Comparison of ENCODE assay signal across 24 cellular contexts in the genomic region with DNA sequence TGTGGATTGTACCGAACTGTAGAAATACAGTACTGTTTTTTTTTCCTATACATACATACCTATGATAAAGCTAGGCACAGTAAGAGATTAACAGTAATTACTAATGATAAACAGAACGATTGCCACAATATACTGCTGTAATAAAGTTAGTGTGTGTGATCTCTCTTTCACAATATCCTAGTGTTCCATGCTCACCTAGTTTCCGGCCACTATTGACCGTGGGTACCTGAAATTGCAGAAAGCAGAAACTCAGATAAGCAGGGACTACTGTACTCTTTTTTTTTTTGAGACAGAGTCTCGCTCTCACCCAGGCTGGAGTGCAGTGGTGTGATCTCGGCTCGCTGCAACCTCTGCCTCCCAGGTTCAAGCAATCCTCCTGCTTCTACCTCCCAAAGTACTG. TPM values are rescaled to one million over a fixed set of nuclear protein-coding genes. Genes with fewer than 3 reads are reported as not detected.
A peak's percentile ranks its signal among the peaks of the same experiment; 100 is the strongest.
DNase-seq lines count a peak whose midpoint lies in the region; ATAC-seq, FAIRE-seq and TF ChIP-seq lines count a peak whose summit lies in the region.
"Had no signal": no experiment of that assay in that cellular context is flagged by ENCODE, and none has a peak within 500 bp of the region (broad histone marks: within the 10 kb centered on the region; RNA-seq: fewer than 3 reads in every experiment).

No MANE protein-coding gene starts in this region.

- intact Hi-C loops in HepG2 (cut with micrococcal nuclease; ENCODE audit: unreplicated experiment) (loop anchor here (5.0 kb wide), 1 partner anchor 1077 kb away; no protein-coding TSS in a partner anchor), psoas muscle (cut with DNase I) (no loop called here)

- DNase-seq in SK-N-MC (ENCODE audit: low read depth, low spot score), result no peak
- no peak for DNase-seq in HepG2 (ENCODE audit: low spot score)
- no peak for DNase-seq in psoas muscle
- no peak for DNase-seq in AG08396 (ENCODE audit: low spot score)
- no peak for DNase-seq in mesendoderm
- DNase-seq: 8988T; ACHN; C1 segment of cervical spinal cord; Caco-2; CD4-positive, CD25-positive, alpha-beta regulatory T cell; CD8-positive, alpha-beta T cell; DMS153; DND-41; GM23248; H7; HCEC 1CT had no signal

- H3K36me3 ChIP-seq in SK-N-MC (ENCODE audit: insufficient read depth, low read length) (no peaks in the 10 kb centered on the region), duodenal mucosa (ENCODE audit: control insufficient read depth in 1 of 2, insufficient read depth in 2 of 2, low read length in 2 of 2) (no peaks in the 10 kb centered on the region), HepG2 (replicated peaks in 1 of 2; ENCODE audit: control insufficient read depth in 1 of 2, insufficient read depth in 2 of 2, low read length in 2 of 2) (no peaks in the 10 kb centered on the region), psoas muscle (ENCODE audit: insufficient read depth in 1 of 2, low read depth in 1 of 2) (no peaks in the 10 kb centered on the region), mesendoderm (ENCODE audit: control insufficient read depth, insufficient read depth, low read length) (no peaks in the 10 kb centered on the region)

- no peaks in the 10 kb centered on the region for H3K79me1 ChIP-seq in mesendoderm (ENCODE audit: low read length)

- no peak for ATAC-seq in HepG2
- no peak for ATAC-seq in psoas muscle
- ATAC-seq in HG02571 (IDR thresholded peaks at IDR 0.05; ENCODE audit: unreplicated experiment), result no peak
- no peak for ATAC-seq in HG02870 (IDR thresholded peaks at IDR 0.05; ENCODE audit: unreplicated experiment)
- ATAC-seq: A549; CD8-positive, alpha-beta T cell had no signal

- TF ChIP-seq CTCF in HepG2 (CRISPR knock-in tag; IDR thresholded peaks at IDR 0.05) (no peak), psoas muscle (IDR thresholded peaks at IDR 0.05) (no peak)

- CTCF ChIA-PET in HepG2 (lab: Yijun Ruan, JAX; ENCODE audit: low intra/inter-chr PET ratio, low total read pairs), result interaction anchor here (2.5 kb wide), 1 partner anchor 274 kb away, joined by 26 read pairs; no protein-coding TSS in a partner anchor

- H3K27me3 ChIP-seq in duodenal mucosa (ENCODE audit: control insufficient read depth in 1 of 2, insufficient read depth in 2 of 2, low read length in 2 of 2) (no peaks in the 10 kb centered on the region), HepG2 (ENCODE audit: control insufficient read depth in 1 of 2, insufficient read depth in 2 of 2, low read length in 2 of 2) (peaks cover 0 to 24% of the 10 kb centered on the region in 2 experiments; a peak in 4 of 5 replicates), psoas muscle (ENCODE audit: insufficient read depth in 3 of 3, low read length in 2 of 3) (no peaks in the 10 kb centered on the region), mesendoderm (ENCODE audit: insufficient read depth, low read length, poor library complexity) (no peaks in the 10 kb centered on the region)

- H2BK5ac ChIP-seq in mesendoderm (ENCODE audit: low read length), result no peak overlapping the region

- H3K56ac ChIP-seq in mesendoderm (ENCODE audit: low read length), result no peak overlapping the region

- in situ Hi-C loops in HepG2 (cut with HindIII; ENCODE audit: extremely low pct_ligation_motif_present, low pct_unique_long_range_greater_than_20kb), result loop anchor here (5.0 to 10.0 kb wide), 2 partner anchors 156 to 273 kb away; a partner anchor contains a TSS

- H3K9ac ChIP-seq in SK-N-MC (ENCODE audit: insufficient read length) (no peak overlapping the region), duodenal mucosa (ENCODE audit: low read depth in 1 of 2, low read length in 2 of 2) (peak overlapping the region in 1 of 2 donors; percentile 38), HepG2 (ENCODE audit: insufficient read depth, low read depth, low read length) (peak overlapping the region; percentile 34; the same call in 1 of the 2 replicates), mesendoderm (ENCODE audit: low read length) (no peak overlapping the region)
- H3K9ac ChIP-seq: GM23248 had no signal

- H2AFZ ChIP-seq in HepG2 (ENCODE audit: low read length), result no peak overlapping the region
- H2AFZ ChIP-seq: GM23248 had no signal

- no peak overlapping the region for H3K4ac ChIP-seq in mesendoderm (ENCODE audit: low read depth, low read length)

- no peak overlapping the region for H3K4me3 ChIP-seq in SK-N-MC
- H3K4me3 ChIP-seq in duodenal mucosa (ENCODE audit: low read depth in 1 of 2, low read length in 2 of 2), result no peak overlapping the region
- H3K4me3 ChIP-seq in HepG2 (replicated peaks in 1 of 3; ENCODE audit: insufficient read depth in 1 of 3, low read depth in 2 of 3, low read length in 3 of 3), result peak overlapping the region in 2 of 3 experiments; percentile 40 to 47; a peak in 3 of 6 replicates
- no peak overlapping the region for H3K4me3 ChIP-seq in psoas muscle
- no peak overlapping the region for H3K4me3 ChIP-seq in mesendoderm (ENCODE audit: low read length)
- H3K4me3 ChIP-seq: A549, GM23248 had no signal

- H3K4me2 ChIP-seq in HepG2 (ENCODE audit: low read depth, low read length) (no peak overlapping the region), mesendoderm (ENCODE audit: low read length) (no peak overlapping the region)
- H3K4me2 ChIP-seq: A549 had no signal

- no peak for TF ChIP-seq RAD21 in HepG2 (CRISPR knock-in tag; IDR thresholded peaks at IDR 0.05)

- H3K18ac ChIP-seq in mesendoderm (ENCODE audit: low read length), result no peak overlapping the region

- no peak for TF ChIP-seq POLR2A in HepG2 (IDR thresholded peaks at IDR 0.05; ENCODE audit: insufficient read depth in 1 of 2, low read depth in 2 of 2, low read length in 2 of 2)

- H4K8ac ChIP-seq in mesendoderm (ENCODE audit: low read depth, low read length), result no peak overlapping the region

- FAIRE-seq in HepG2 (lab: Jason Lieb, UNC), result no peak
- FAIRE-seq: A549, G401.6, GM12892, H1 had no signal

- H3K23ac ChIP-seq in mesendoderm (ENCODE audit: low read length), result no peak overlapping the region

- H3K27ac ChIP-seq in SK-N-MC, result peak overlapping the region; percentile 60
- H3K27ac ChIP-seq in duodenal mucosa (ENCODE audit: low read depth, low read length), result peak overlapping the region; percentile 35
- peak overlapping the region; percentile 31 for H3K27ac ChIP-seq in HepG2 (ENCODE audit: extremely low read length, insufficient read depth, low read length)
- peak overlapping the region; percentile 23 for H3K27ac ChIP-seq in psoas muscle
- no peak overlapping the region for H3K27ac ChIP-seq in mesendoderm (ENCODE audit: low read depth, low read length)
- H3K27ac ChIP-seq: A549, GM23248 had no signal

- 36% methylated on average over 7 of the region's 7 CpGs for WGBS in HepG2 (ENCODE audit: low lambda C conversion rate)
- 91 to 95% (median 93%) methylated on average over 7 of the region's 7 CpGs for WGBS in psoas muscle, 3 donors
- no CpG with 5 or more reads among the region's 7 CpGs for WGBS in mesendoderm (ENCODE audit: extremely low coverage, insufficient coverage, low lambda C conversion rate)

- no peak overlapping the region for H2AK5ac ChIP-seq in mesendoderm (ENCODE audit: low read length)

- H2BK120ac ChIP-seq in mesendoderm (ENCODE audit: low read depth, low read length), result no peak overlapping the region

- TF ChIP-seq EP300 in HepG2 (IDR thresholded peaks at IDR 0.05; ENCODE audit: low read depth in 2 of 2, low read length in 2 of 2) (no peak), HepG2 (CRISPR knock-in tag; IDR thresholded peaks at IDR 0.05; ENCODE audit: borderline replicate concordance) (no peak)

- POLR2A ChIA-PET in HepG2 (lab: Yijun Ruan, JAX), result interaction anchor here (1.5 to 3.6 kb wide), 4 partner anchors 159 to 273 kb away, joined by 3 to 13 read pairs (median 4); no protein-coding TSS in a partner anchor

- no peak overlapping the region for H2BK15ac ChIP-seq in mesendoderm (replicated peaks; ENCODE audit: low read depth)

- no peak overlapping the region for H4K5ac ChIP-seq in mesendoderm (ENCODE audit: low read length)

- H3K4me1 ChIP-seq in duodenal mucosa (ENCODE audit: control insufficient read depth in 1 of 2, insufficient read depth in 2 of 2, low read length in 2 of 2) (peaks cover 11 to 13% of the 10 kb centered on the region in 2 donors), HepG2 (ENCODE audit: insufficient read depth, low read length) (peaks cover 4% of the 10 kb centered on the region; the same call in 1 of the 2 replicates), psoas muscle (no peaks in the 10 kb centered on the region), mesendoderm (ENCODE audit: control insufficient read depth, low read depth, low read length) (peaks cover 3% of the 10 kb centered on the region)
- H3K4me1 ChIP-seq: Caco-2 had no signal

- no peaks in the 10 kb centered on the region for H3K79me2 ChIP-seq in HepG2 (ENCODE audit: insufficient read depth, low read length)
- H3K79me2 ChIP-seq in mesendoderm (ENCODE audit: control insufficient read depth, insufficient read depth, low read length), result no peaks in the 10 kb centered on the region

- no TSS peak for BruUV-seq in HepG2 (replicated peaks; lab: Mats Ljungman, UMichigan)

- no peaks in the 10 kb centered on the region for H3K9me3 ChIP-seq in SK-N-MC (ENCODE audit: low read depth, low read length)
- no peaks in the 10 kb centered on the region for H3K9me3 ChIP-seq in duodenal mucosa (ENCODE audit: control insufficient read depth in 1 of 2, low read length in 2 of 2)
- no peaks in the 10 kb centered on the region for H3K9me3 ChIP-seq in HepG2 (ENCODE audit: low read length)
- no peaks in the 10 kb centered on the region for H3K9me3 ChIP-seq in psoas muscle
- H3K9me3 ChIP-seq: Caco-2 had no signal

- H4K20me1 ChIP-seq in HepG2 (ENCODE audit: insufficient read depth, low read length), result no peaks in the 10 kb centered on the region

RNA-seq across cellular contexts. Expression of a gene that starts 4.8 kb away (rescaled TPM):
- total RNA-seq in HepG2 (2016; rRNA removed; fragmentation: Illumina TruSeq; extraction: Trizol) (894 TPM in 1 of 2 replicates, not detected in the other), psoas muscle (100 to 1,000 TPM in 2 of 4 donors, 10 to 100 TPM in 2; 13.1 to 120 (median 74.0) TPM)
- 12,614 and 12,724 TPM in 2 replicates for total RNA-seq in HepG2 (2016; cell fraction: cytosol; rRNA removed; fragmentation: Illumina TruSeq; extraction: Trizol; ENCODE audit: low read depth)
- 82.4 and 810 TPM in 2 replicates for total RNA-seq in HepG2 (2016; cell fraction: insoluble cytoplasmic fraction; rRNA removed; fragmentation: Illumina TruSeq; extraction: Trizol)
- total RNA-seq in HepG2 (2016; cell fraction: membrane; rRNA removed; fragmentation: Illumina TruSeq; extraction: Trizol), result 600 and 628 TPM in 2 replicates
- 1,443 and 1,712 TPM in 2 replicates for total RNA-seq in HepG2 (2016; cell fraction: nucleus; rRNA removed; fragmentation: Illumina TruSeq; extraction: Trizol)
- polyA plus RNA-seq in HepG2 (2011; rRNA removed) (not detected in 2 replicates), psoas muscle (not detected)
- not detected in 2 replicates for polyA plus RNA-seq in HepG2 (2011; cell fraction: cytosol; rRNA removed)
- not detected in 2 replicates for polyA plus RNA-seq in HepG2 (2011; cell fraction: nucleus; rRNA removed)
- not detected in 2 replicates for polyA plus RNA-seq in HepG2 (2012)
- 76.0 TPM in 1 of 2 replicates, not detected in the other for polyA plus RNA-seq in HepG2 (2016; cell fraction: cytosol; fragmentation: Illumina TruSeq; extraction: Trizol; ENCODE audit: low read depth)
- polyA plus RNA-seq in HepG2 (2016; cell fraction: insoluble cytoplasmic fraction; fragmentation: Illumina TruSeq; extraction: Trizol; ENCODE audit: low read depth), result not detected in 2 replicates
- not detected in 2 replicates for polyA plus RNA-seq in HepG2 (2016; cell fraction: membrane; fragmentation: Illumina TruSeq; extraction: Trizol; ENCODE audit: low read depth)
- polyA plus RNA-seq in HepG2 (2016; cell fraction: nucleus; fragmentation: Illumina TruSeq; extraction: Trizol; ENCODE audit: insufficient read depth, low read depth), result not detected in 2 replicates
- polyA minus RNA-seq in HepG2 (2011; rRNA and poly(A)+ RNA removed; ENCODE audit: low replicate concordance), result under 0.01 TPM in 2 replicates
- 1,413 and 1,463 TPM in 2 replicates for polyA minus RNA-seq in HepG2 (2011; cell fraction: cytosol; rRNA and poly(A)+ RNA removed)
- under 0.01 TPM in 1 of 2 replicates, not detected in the other for polyA minus RNA-seq in HepG2 (2011; cell fraction: nucleus; rRNA and poly(A)+ RNA removed)
- polyA plus RNA-seq in mesendoderm (2013, experiment 1 of 2), result not detected
- polyA plus RNA-seq in mesendoderm (2013, experiment 2 of 2), result not detected
- total RNA-seq: GM23248, H7 had no signal
- polyA plus RNA-seq: A549; BJ; CD4-positive, CD25-positive, alpha-beta regulatory T cell; GM23248; H1 had no signal

RNA-seq across cellular contexts. Expression of a gene that starts 33.3 kb away (rescaled TPM):
- total RNA-seq in HepG2 (2016; rRNA removed; fragmentation: Illumina TruSeq; extraction: Trizol), result 31.6 and 34.3 TPM in 2 replicates
- total RNA-seq in HepG2 (2016; cell fraction: cytosol; rRNA removed; fragmentation: Illumina TruSeq; extraction: Trizol; ENCODE audit: low read depth), result 25.8 and 28.6 TPM in 2 replicates
- 24.3 and 33.8 TPM in 2 replicates for total RNA-seq in HepG2 (2016; cell fraction: insoluble cytoplasmic fraction; rRNA removed; fragmentation: Illumina TruSeq; extraction: Trizol)
- total RNA-seq in HepG2 (2016; cell fraction: membrane; rRNA removed; fragmentation: Illumina TruSeq; extraction: Trizol), result 46.4 and 51.5 TPM in 2 replicates
- total RNA-seq in HepG2 (2016; cell fraction: nucleus; rRNA removed; fragmentation: Illumina TruSeq; extraction: Trizol), result 25.3 and 27.9 TPM in 2 replicates
- polyA plus RNA-seq in HepG2 (2011; rRNA removed), result 34.3 and 39.8 TPM in 2 replicates
- polyA plus RNA-seq in HepG2 (2011; cell fraction: cytosol; rRNA removed), result 37.7 and 41.2 TPM in 2 replicates
- 91.6 and 97.0 TPM in 2 replicates for polyA plus RNA-seq in HepG2 (2011; cell fraction: nucleus; rRNA removed)
- 39.5 and 43.5 TPM in 2 replicates for polyA plus RNA-seq in HepG2 (2012)
- polyA plus RNA-seq in HepG2 (2016; cell fraction: cytosol; fragmentation: Illumina TruSeq; extraction: Trizol; ENCODE audit: low read depth), result 48.0 and 58.0 TPM in 2 replicates
- 39.5 and 47.9 TPM in 2 replicates for polyA plus RNA-seq in HepG2 (2016; cell fraction: insoluble cytoplasmic fraction; fragmentation: Illumina TruSeq; extraction: Trizol; ENCODE audit: low read depth)
- 63.7 TPM in 2 replicates for polyA plus RNA-seq in HepG2 (2016; cell fraction: membrane; fragmentation: Illumina TruSeq; extraction: Trizol; ENCODE audit: low read depth)
- polyA plus RNA-seq in HepG2 (2016; cell fraction: nucleus; fragmentation: Illumina TruSeq; extraction: Trizol; ENCODE audit: insufficient read depth, low read depth), result 58.1 and 61.1 TPM in 2 replicates
- 23.7 and 57.9 TPM in 2 replicates for polyA minus RNA-seq in HepG2 (2011; rRNA and poly(A)+ RNA removed; ENCODE audit: low replicate concordance)
- polyA minus RNA-seq in HepG2 (2011; cell fraction: cytosol; rRNA and poly(A)+ RNA removed), result 18.7 and 21.8 TPM in 2 replicates
- polyA minus RNA-seq in HepG2 (2011; cell fraction: nucleus; rRNA and poly(A)+ RNA removed), result 35.8 and 44.5 TPM in 2 replicates
- total RNA-seq in psoas muscle, result 10 to 100 TPM; 21.4 to 34.1 (median 29.6) TPM
- 10 to 100 TPM; 23.2 to 52.0 (median 49.5) TPM for polyA plus RNA-seq in psoas muscle
- 50.8 TPM for polyA plus RNA-seq in mesendoderm (2013, experiment 1 of 2)
- polyA plus RNA-seq in mesendoderm (2013, experiment 2 of 2), result 52.5 TPM

Comparison
In these comparisons a context has a peak if more than half of its experiments do, and no peak if none do; other contexts are left out.
1. H3K4me3 ChIP-seq: peak in HepG2 (2 of 3); none in SK-N-MC (single experiment), duodenal mucosa (0 of 2), psoas muscle (single experiment) and mesendoderm (single experiment).